ENCODE assay signal across 34 cellular contexts in genomic region chr2:162312853-162313252, GRCh38.
"Had no signal": no experiment of that assay in that cellular context is flagged by ENCODE, and none has a peak within 500 bp of the region (broad histone marks: within the 10 kb centered on the region; RNA-seq: fewer than 3 reads in every experiment).

No MANE protein-coding gene starts in this region.

- H3K4me3 ChIP-seq: adrenal gland, body of pancreas, coronary artery, dorsolateral prefrontal cortex, esophagus muscularis mucosa, gastrocnemius medialis, heart left ventricle had no signal

- H3K27ac Mint-ChIP-seq: activated CD4-positive, alpha-beta memory T cell treated with anti-CD3 and anti-CD28 coated beads, Interleukin-2, amount 10 ng/mL, durations not matched to agents 7 days and 5 days; activated CD4-positive, alpha-beta T cell treated with anti-CD3 and anti-CD28 coated beads, Interleukin-2, amount 10 ng/mL, durations not matched to agents 7 days and 5 days; activated naive CD8-positive, alpha-beta T cell treated with anti-CD3 and anti-CD28 coated beads for 36 hours; activated naive CD8-positive, alpha-beta T cell treated with anti-CD3 and anti-CD28 coated beads, Interleukin-2, amount 50 U/mL, for 24 hours; activated T-cell treated with anti-CD3 and anti-CD28 coated beads, Interleukin-2, amount 50 U/mL, for 24 hours; activated T-cell treated with anti-CD3 and anti-CD28 coated beads, Interleukin-2, amount 50 U/mL, for 72 hours; dendritic cell treated with granulocyte-macrophage colony-stimulating factor and Interleukin-4, amounts not matched to agents 40 ng/mL and 50 ng/mL, for 4 days; T-helper 1 cell treated with Interleukin-12 subunit alpha and Interleukin-12 subunit beta and Interleukin-4 antibody, amounts not matched to agents 30 μg/mL and 1 μg/mL, for 36 hours; T-helper 2 cell treated with Interferon-gamma antibody and Interleukin-4, amounts not matched to agents 5 μg/mL and 100 μg/mL, for 36 hours; WTC11 had no signal

- ATAC-seq: activated naive CD8-positive, alpha-beta T cell treated with anti-CD3 and anti-CD28 coated beads, Interleukin-2, amount 50 U/mL, for 24 hours; activated T-cell treated with anti-CD3 and anti-CD28 coated beads, Interleukin-2, amount 50 U/mL, for 72 hours; body of pancreas; foreskin keratinocyte; gastrocnemius medialis; heart left ventricle; T-cell; WTC11 had no signal

- H3K9me3 Mint-ChIP-seq: activated CD4-positive, alpha-beta memory T cell treated with anti-CD3 and anti-CD28 coated beads, Interleukin-2, amount 10 ng/mL, durations not matched to agents 7 days and 5 days; activated naive CD8-positive, alpha-beta T cell treated with anti-CD3 and anti-CD28 coated beads for 36 hours; activated naive CD8-positive, alpha-beta T cell treated with anti-CD3 and anti-CD28 coated beads, Interleukin-2, amount 50 U/mL, for 24 hours; activated T-cell treated with anti-CD3 and anti-CD28 coated beads, Interleukin-2, amount 50 U/mL, for 24 hours; activated T-cell treated with anti-CD3 and anti-CD28 coated beads, Interleukin-2, amount 50 U/mL, for 72 hours; dendritic cell treated with granulocyte-macrophage colony-stimulating factor and Interleukin-4, amounts not matched to agents 40 ng/mL and 50 ng/mL, for 4 days; T-cell; T-helper 2 cell treated with Interferon-gamma antibody and Interleukin-4, amounts not matched to agents 5 μg/mL and 100 μg/mL, for 36 hours had no signal

- H3K27ac ChIP-seq: adrenal gland, body of pancreas, coronary artery, dorsolateral prefrontal cortex, esophagus muscularis mucosa, foreskin keratinocyte, gastrocnemius medialis, heart left ventricle had no signal

- H3K36me3 Mint-ChIP-seq: WTC11 had no signal

- H3K4me3 Mint-ChIP-seq: activated CD4-positive, alpha-beta memory T cell treated with anti-CD3 and anti-CD28 coated beads, Interleukin-2, amount 10 ng/mL, durations not matched to agents 7 days and 5 days; activated CD4-positive, alpha-beta T cell treated with anti-CD3 and anti-CD28 coated beads, Interleukin-2, amount 10 ng/mL, durations not matched to agents 7 days and 5 days; activated naive CD8-positive, alpha-beta T cell treated with anti-CD3 and anti-CD28 coated beads for 36 hours; activated naive CD8-positive, alpha-beta T cell treated with anti-CD3 and anti-CD28 coated beads, Interleukin-2, amount 50 U/mL, for 24 hours; activated T-cell treated with anti-CD3 and anti-CD28 coated beads, Interleukin-2, amount 50 U/mL, for 24 hours; activated T-cell treated with anti-CD3 and anti-CD28 coated beads, Interleukin-2, amount 50 U/mL, for 72 hours; dendritic cell treated with granulocyte-macrophage colony-stimulating factor and Interleukin-4, amounts not matched to agents 40 ng/mL and 50 ng/mL, for 4 days; T-helper 2 cell treated with Interferon-gamma antibody and Interleukin-4, amounts not matched to agents 5 μg/mL and 100 μg/mL, for 36 hours; WTC11 had no signal

- DNase-seq: activated CD4-positive, alpha-beta memory T cell treated with anti-CD3 and anti-CD28 coated beads, Interleukin-2, amount 10 ng/mL, durations not matched to agents 7 days and 5 days; activated CD4-positive, alpha-beta T cell treated with anti-CD3 and anti-CD28 coated beads for 1 hour; activated CD4-positive, alpha-beta T cell treated with anti-CD3 and anti-CD28 coated beads for 4 hours; activated CD4-positive, alpha-beta T cell treated with anti-CD3 and anti-CD28 coated beads, Interleukin-2, amount 10 ng/mL, durations not matched to agents 7 days and 5 days; activated CD4-positive, alpha-beta T cell treated with anti-CD3 and anti-CD28 coated beads, Interleukin-2, amount 50 U/mL, for 4 hours; activated CD8-positive, alpha-beta memory T cell treated with anti-CD3 and anti-CD28 coated beads, Interleukin-2, amount 50 U/mL, for 48 hours; activated gamma-delta T cell; activated naive CD4-positive, alpha-beta T cell treated with anti-CD3 and anti-CD28 coated beads, Interleukin-2, amount 50 U/mL, for 16 hours; activated naive CD4-positive, alpha-beta T cell treated with Interleukin-2 at 50 U/mL for 16 hours; activated naive CD8-positive, alpha-beta T cell treated with anti-CD3 and anti-CD28 coated beads for 36 hours; activated naive CD8-positive, alpha-beta T cell treated with anti-CD3 and anti-CD28 coated beads, Interleukin-2, amount 50 U/mL, for 24 hours; activated T-cell treated with anti-CD3 and anti-CD28 coated beads for 4 hours; activated T-cell treated with anti-CD3 and anti-CD28 coated beads, Interleukin-2, amount 50 U/mL, for 24 hours; activated T-cell treated with anti-CD3 and anti-CD28 coated beads, Interleukin-2, amount 50 U/mL, for 72 hours; adrenal gland; amygdala; aorta; body of pancreas; central memory CD4-positive, alpha-beta T cell; dorsolateral prefrontal cortex; effector memory CD4-positive, alpha-beta T cell; erythroblast; foreskin keratinocyte; gastrocnemius medialis; glutamatergic neuron; heart left ventricle; T-cell; T1000 had no signal

- H3K27me3 Mint-ChIP-seq: activated CD4-positive, alpha-beta memory T cell treated with anti-CD3 and anti-CD28 coated beads, Interleukin-2, amount 10 ng/mL, durations not matched to agents 7 days and 5 days; activated CD4-positive, alpha-beta T cell treated with anti-CD3 and anti-CD28 coated beads, Interleukin-2, amount 10 ng/mL, durations not matched to agents 7 days and 5 days; activated naive CD8-positive, alpha-beta T cell treated with anti-CD3 and anti-CD28 coated beads for 36 hours; activated naive CD8-positive, alpha-beta T cell treated with anti-CD3 and anti-CD28 coated beads, Interleukin-2, amount 50 U/mL, for 24 hours; activated T-cell treated with anti-CD3 and anti-CD28 coated beads, Interleukin-2, amount 50 U/mL, for 24 hours; dendritic cell treated with granulocyte-macrophage colony-stimulating factor and Interleukin-4, amounts not matched to agents 40 ng/mL and 50 ng/mL, for 4 days; T-cell had no signal

- H3K4me1 Mint-ChIP-seq: WTC11 had no signal
